Comparison of ENCODE assay signal across 9 cellular contexts in the genomic region with DNA sequence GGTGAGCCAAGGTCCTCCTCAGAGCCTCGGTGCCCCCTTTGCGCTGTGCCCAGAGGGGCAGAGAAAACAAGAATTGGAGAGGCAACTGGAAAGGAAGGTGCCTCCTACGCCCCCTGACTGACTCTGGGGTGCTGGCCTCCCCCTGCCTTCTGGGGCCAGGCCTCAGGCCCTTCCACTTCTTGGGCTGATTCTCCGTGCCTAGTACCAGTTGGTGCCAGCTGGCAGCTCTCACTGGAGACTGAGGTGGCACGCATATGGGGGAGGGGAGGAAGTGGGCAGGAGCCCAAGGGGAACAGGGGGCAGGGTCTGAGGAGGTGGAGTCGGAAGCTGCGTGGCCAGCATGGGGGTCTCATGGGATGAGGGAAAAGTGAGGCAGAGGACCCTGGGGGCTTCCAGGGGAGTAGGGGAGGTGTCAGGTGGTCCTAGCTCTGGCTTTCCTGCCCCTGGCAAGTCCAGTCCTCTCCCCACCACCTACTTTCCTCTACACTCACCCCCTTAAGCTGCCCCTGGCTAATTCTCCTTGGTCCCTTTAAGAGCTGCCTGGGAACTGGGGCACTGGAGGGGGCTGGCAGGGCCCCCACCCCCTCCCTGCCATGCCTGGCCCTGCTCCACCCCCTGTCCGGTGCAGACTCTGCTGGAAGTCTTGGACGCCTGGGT. TPM values are rescaled to one million over a fixed set of nuclear protein-coding genes. Genes with fewer than 3 reads are reported as not detected.
DNase-seq lines count a peak whose midpoint lies in the region; ATAC-seq and TF ChIP-seq lines count a peak whose summit lies in the region.
"Had no signal": no experiment of that assay in that cellular context is flagged by ENCODE, and none has a peak within 500 bp of the region (broad histone marks: within the 10 kb centered on the region; RNA-seq: fewer than 3 reads in every experiment).

No MANE protein-coding gene starts in this region.

- DNase-seq in DMS79 treated with DMSO at 0.1 percent for 48 hours (lab: John Stamatoyannopoulos, UW) (peak; percentile 45), NCI-H1694 treated with DMSO at 0.1 percent for 48 hours (lab: John Stamatoyannopoulos, UW) (peak; percentile 45), omental fat pad (ENCODE audit: low spot score) (no peak), GM19240 (ENCODE audit: insufficient read length, low spot score) (no peak)
- DNase-seq: activated CD8-positive, alpha-beta memory T cell treated with anti-CD3 and anti-CD28 coated beads, Interleukin-2, amount 50 U/mL, for 4 hours had no signal

- peak overlapping the region; percentile 74 for H3K27ac ChIP-seq in cingulate gyrus (ENCODE audit: low read depth, low read length)

- TF ChIP-seq CTCF in omental fat pad (IDR thresholded peaks at IDR 0.05): no peak

- ATAC-seq in omental fat pad (ENCODE audit: low FRiP score) (peak; percentile 47), HG03045 (IDR thresholded peaks at IDR 0.05; ENCODE audit: unreplicated experiment) (no peak), GM19455 (IDR thresholded peaks at IDR 0.05; ENCODE audit: unreplicated experiment) (no peak), HG03095 (IDR thresholded peaks at IDR 0.05; ENCODE audit: unreplicated experiment) (no peak)

RNA-seq across cellular contexts. Expression of gene SEMA4A, which starts 6.5 kb away (rescaled TPM):
- total RNA-seq in omental fat pad: 10 to 100 TPM in 3 of 4 donors, 1 to 10 TPM in 1; 4.1 to 99.1 (median 24.6) TPM

RNA-seq across cellular contexts. Expression of gene LMNA, which starts 32.4 kb away (rescaled TPM):
- 1,000 to 10,000 TPM in 1 of 4 donors, 100 to 1,000 TPM in 3; 288 to 1,820 (median 589) TPM for total RNA-seq in omental fat pad

RNA-seq across cellular contexts. Expression of gene SLC25A44, which starts 47.0 kb away (rescaled TPM):
- total RNA-seq in omental fat pad: 10 to 100 TPM; 19.1 to 89.8 (median 36.3) TPM

Comparison
In these comparisons a context has a peak if more than half of its experiments do, and no peak if none do; other contexts are left out.
1. DNase-seq: peak in DMS79 treated with DMSO at 0.1 percent for 48 hours (single experiment) and NCI-H1694 treated with DMSO at 0.1 percent for 48 hours (single experiment); none in omental fat pad (single experiment) and GM19240 (single experiment).